ENCODE assay signal across 12 cellular contexts in genomic region chr14:105858676-105859025, GRCh38.
DNase-seq lines count a peak whose midpoint lies in the region; ATAC-seq and TF ChIP-seq lines count a peak whose summit lies in the region.
"Had no signal": no experiment of that assay in that cellular context is flagged by ENCODE, and none has a peak within 500 bp of the region (broad histone marks: within the 10 kb centered on the region; RNA-seq: fewer than 3 reads in every experiment).

No MANE protein-coding gene starts in this region.

- H3K9me3 ChIP-seq in upper lobe of right lung (no peaks in the 10 kb centered on the region), MG63 (no peaks in the 10 kb centered on the region)
- H3K9me3 ChIP-seq: neutrophil had no signal

- peak overlapping the region; percentile 9 to 58 (median 39) for H3K4me3 Mint-ChIP-seq in T-cell
- peak overlapping the region; percentile 33 to 67 for H3K4me3 Mint-ChIP-seq in effector memory CD8-positive, alpha-beta T cell

- no peak for TF ChIP-seq CTCF in upper lobe of right lung (IDR thresholded peaks at IDR 0.05)

- H3K27me3 Mint-ChIP-seq in T-cell, result peaks cover 6 to 23% of the 10 kb centered on the region in 2 donors
- H3K27me3 Mint-ChIP-seq in effector memory CD8-positive, alpha-beta T cell, result peaks cover 0 to 10% of the 10 kb centered on the region in 2 donors

- H3K4me1 ChIP-seq in upper lobe of right lung, result no peaks in the 10 kb centered on the region

- ATAC-seq in Right ventricle myocardium inferior (no peak), Right ventricle myocardium superior (ENCODE audit: poor library complexity) (no peak), T-cell (replicated peaks in 1 of 4) (peak in 3 of 4 experiments; percentile 7 to 10 (median 7)), upper lobe of right lung (peak; percentile 3), HG02763 (IDR thresholded peaks at IDR 0.05; ENCODE audit: unreplicated experiment) (no peak)
- peak; percentile 7 for ATAC-seq in effector memory CD8-positive, alpha-beta T cell (replicated peaks)

- no peaks in the 10 kb centered on the region for H3K9me3 Mint-ChIP-seq in T-cell
- no peaks in the 10 kb centered on the region for H3K9me3 Mint-ChIP-seq in effector memory CD8-positive, alpha-beta T cell

- no peak overlapping the region for H3K27ac ChIP-seq in upper lobe of right lung
- H3K27ac ChIP-seq: neutrophil had no signal

- intact Hi-C loops in Right ventricle myocardium inferior (cut with DNase I), result no loop called here
- intact Hi-C loops in Right ventricle myocardium superior (cut with DNase I), result no loop called here
- intact Hi-C loops in upper lobe of right lung (cut with DNase I), result no loop called here

- peaks cover 24 to 52% (median 47%) of the 10 kb centered on the region in 3 donors for H3K4me1 Mint-ChIP-seq in T-cell
- peaks cover 27 to 33% of the 10 kb centered on the region in 2 donors for H3K4me1 Mint-ChIP-seq in effector memory CD8-positive, alpha-beta T cell (ENCODE audit: low read depth in 2 of 2)

- H3K4me3 ChIP-seq in upper lobe of right lung (no peak overlapping the region), MG63 (no peak overlapping the region)

- no peaks in the 10 kb centered on the region for H3K36me3 Mint-ChIP-seq in T-cell
- H3K36me3 Mint-ChIP-seq in effector memory CD8-positive, alpha-beta T cell (ENCODE audit: insufficient read depth), result peaks cover 23% of the 10 kb centered on the region

- H3K27ac Mint-ChIP-seq in T-cell, result peak overlapping the region; percentile 77 to 81
- peak overlapping the region; percentile 82 to 84 for H3K27ac Mint-ChIP-seq in effector memory CD8-positive, alpha-beta T cell

- peak; percentile 42 for DNase-seq in Right ventricle myocardium inferior (ENCODE audit: missing footprints)
- no peak for DNase-seq in Right ventricle myocardium superior
- DNase-seq in T-cell, result peak in 3 of 34 experiments; percentile 3 to 24 (median 12)
- DNase-seq in effector memory CD8-positive, alpha-beta T cell, result peak in 1 of 3 experiments; percentile 11
- peak; percentile 54 for DNase-seq in upper lobe of right lung
- DNase-seq in SW480 (ENCODE audit: low spot score), result no peak
- no peak for DNase-seq in MG63
- DNase-seq: Karpas-422; left colon; stimulated activated CD4-positive, alpha-beta T cell treated with anti-CD3 and anti-CD28 coated beads, Interleukin-12 subunit alpha, Interleukin-12 subunit beta, amount 100 ng/mL, for 4 hours had no signal

- no peaks in the 10 kb centered on the region for H3K36me3 ChIP-seq in upper lobe of right lung
- no peaks in the 10 kb centered on the region for H3K36me3 ChIP-seq in MG63
- H3K36me3 ChIP-seq: neutrophil had no signal

- POLR2A ChIA-PET in T-cell (lab: Charles Lee), result no interaction called here

- peaks cover 6% of the 10 kb centered on the region for H3K27me3 ChIP-seq in upper lobe of right lung
- H3K27me3 ChIP-seq in MG63, result no peaks in the 10 kb centered on the region

- CTCF ChIA-PET in T-cell (lab: Charles Lee), result interaction anchor here in 1 of 2 donors (0.9 kb wide), 1 partner anchor 10 kb away, joined by 3 read pairs; no protein-coding TSS in a partner anchor

Comparison
In these comparisons a context has a peak if more than half of its experiments do, and no peak if none do; other contexts are left out.
1. DNase-seq: peak in Right ventricle myocardium inferior (single experiment) and upper lobe of right lung (single experiment); none in Right ventricle myocardium superior (single experiment), SW480 (single experiment) and MG63 (single experiment).
2. ATAC-seq: peak in T-cell (3 of 4), effector memory CD8-positive, alpha-beta T cell (single experiment) and upper lobe of right lung (single experiment); none in Right ventricle myocardium inferior (single experiment), Right ventricle myocardium superior (single experiment) and HG02763 (single experiment).